In the genomic region with DNA sequence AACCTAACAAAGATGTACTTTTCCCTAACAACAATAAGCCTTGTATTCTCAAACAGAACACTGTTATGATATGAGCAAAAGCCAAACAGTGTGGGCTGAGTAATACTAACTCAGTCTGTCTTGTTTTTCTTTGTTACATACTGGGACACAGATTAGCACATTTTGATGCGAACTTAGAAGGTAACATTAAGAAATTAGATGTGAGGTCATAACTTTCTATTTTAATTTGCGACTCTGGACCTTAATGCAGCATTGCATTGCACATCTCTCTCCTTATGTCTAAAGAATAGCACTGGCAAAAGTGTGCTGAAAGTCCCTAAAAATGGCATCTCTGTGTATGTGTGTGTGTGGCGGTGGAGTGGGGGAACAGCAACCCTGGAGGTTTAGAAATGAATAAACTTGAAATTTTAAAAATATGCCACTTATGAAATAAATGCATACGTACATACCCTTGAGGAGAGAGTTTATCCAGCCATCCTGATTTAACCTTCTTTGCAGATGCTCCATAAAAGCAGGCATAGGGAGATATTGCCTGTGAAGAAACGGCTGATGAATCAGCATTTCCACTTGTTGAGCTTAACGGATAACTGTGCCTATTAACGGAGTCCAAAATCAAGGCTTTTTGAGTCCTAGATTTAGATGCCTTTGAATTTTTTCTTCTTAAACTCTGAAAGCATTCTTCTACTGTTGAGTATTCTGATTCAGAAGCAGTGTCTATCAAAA, we compare ENCODE assay signal across 14 cellular contexts. TPM values are rescaled to one million over a fixed set of nuclear protein-coding genes. Genes with fewer than 3 reads are reported as not detected.
DNase-seq lines count a peak whose midpoint lies in the region; ATAC-seq and TF ChIP-seq lines count a peak whose summit lies in the region.
"Had no signal": no experiment of that assay in that cellular context is flagged by ENCODE, and none has a peak within 500 bp of the region (broad histone marks: within the 10 kb centered on the region; RNA-seq: fewer than 3 reads in every experiment).

No MANE protein-coding gene starts in this region.

- H3K9me3 Mint-ChIP-seq in CD8-positive, alpha-beta T cell, result no peaks in the 10 kb centered on the region
- no peaks in the 10 kb centered on the region for H3K9me3 Mint-ChIP-seq in central memory CD8-positive, alpha-beta T cell

- ATAC-seq in CD8-positive, alpha-beta T cell, result no peak
- ATAC-seq in GM19023 (IDR thresholded peaks at IDR 0.05; ENCODE audit: unreplicated experiment) (peak; percentile 53), HG03095 (IDR thresholded peaks at IDR 0.05; ENCODE audit: unreplicated experiment) (peak; percentile 44), GM21367 (IDR thresholded peaks at IDR 0.05; ENCODE audit: unreplicated experiment) (no peak), GM21526 (IDR thresholded peaks at IDR 0.05; ENCODE audit: low FRiP score, unreplicated experiment) (no peak)
- ATAC-seq in central memory CD8-positive, alpha-beta T cell (replicated peaks; ENCODE audit: extremely low read depth, poor library complexity, severe bottlenecking), result no peak
- ATAC-seq: PC-3, right cardiac atrium, upper lobe of right lung had no signal

- CTCF ChIA-PET in CD8-positive, alpha-beta T cell (lab: Charles Lee), result no interaction called here

- POLR2A ChIA-PET in CD8-positive, alpha-beta T cell (lab: Charles Lee), result no interaction called here

- no peak for DNase-seq in CD8-positive, alpha-beta T cell
- DNase-seq in central memory CD8-positive, alpha-beta T cell (ENCODE audit: low spot score in 2 of 2), result no peak
- DNase-seq in HCEC 1CT (no peak), H4 (ENCODE audit: low spot score) (no peak)
- DNase-seq: PC-3, right cardiac atrium, T1000, upper lobe of right lung had no signal

- H3K9me3 ChIP-seq in CD8-positive, alpha-beta T cell (ENCODE audit: low read length), result no peaks in the 10 kb centered on the region
- H3K9me3 ChIP-seq: BLaER1, upper lobe of right lung had no signal

- H3K36me3 Mint-ChIP-seq in CD8-positive, alpha-beta T cell, result peaks cover 68% of the 10 kb centered on the region
- peaks cover 44% of the 10 kb centered on the region for H3K36me3 Mint-ChIP-seq in central memory CD8-positive, alpha-beta T cell (ENCODE audit: insufficient read depth)

- peaks cover 17% of the 10 kb centered on the region for H3K4me1 ChIP-seq in CD8-positive, alpha-beta T cell (ENCODE audit: insufficient read depth, low read length)
- H3K4me1 ChIP-seq: upper lobe of right lung had no signal

- intact Hi-C loops in CD8-positive, alpha-beta T cell (cut with DNase I, micrococcal nuclease), result loop anchor here (2.0 to 5.0 kb wide), 3 partner anchors 32 to 77 kb away; a partner anchor contains a TSS

- no peak overlapping the region for H3K27ac ChIP-seq in CD8-positive, alpha-beta T cell (ENCODE audit: low read depth, low read length)
- H3K27ac ChIP-seq: BLaER1, upper lobe of right lung had no signal

- H3K27ac Mint-ChIP-seq in CD8-positive, alpha-beta T cell, result peak overlapping the region; percentile 78
- H3K27ac Mint-ChIP-seq in central memory CD8-positive, alpha-beta T cell (ENCODE audit: low read depth), result peak overlapping the region; percentile 88

- H3K27me3 Mint-ChIP-seq in CD8-positive, alpha-beta T cell (ENCODE audit: low read depth), result no peaks in the 10 kb centered on the region
- H3K27me3 Mint-ChIP-seq in central memory CD8-positive, alpha-beta T cell, result no peaks in the 10 kb centered on the region

- no peak overlapping the region for H3K4me3 ChIP-seq in CD8-positive, alpha-beta T cell (ENCODE audit: low read depth, low read length)
- H3K4me3 ChIP-seq: BLaER1, upper lobe of right lung had no signal

- H3K36me3 ChIP-seq in CD8-positive, alpha-beta T cell (ENCODE audit: insufficient read depth, low read length), result peaks cover 5% of the 10 kb centered on the region

- TF ChIP-seq CTCF in CD8-positive, alpha-beta T cell (IDR thresholded peaks at IDR 0.05), result no peak

- H3K27me3 ChIP-seq in CD8-positive, alpha-beta T cell (ENCODE audit: insufficient read depth, low read length), result no peaks in the 10 kb centered on the region
- H3K27me3 ChIP-seq: BLaER1, upper lobe of right lung had no signal

- peak overlapping the region; percentile 15 for H3K4me3 Mint-ChIP-seq in CD8-positive, alpha-beta T cell
- H3K4me3 Mint-ChIP-seq in central memory CD8-positive, alpha-beta T cell, result peak overlapping the region; percentile 29

- peaks cover 71% of the 10 kb centered on the region for H3K4me1 Mint-ChIP-seq in CD8-positive, alpha-beta T cell (ENCODE audit: low read depth)
- H3K4me1 Mint-ChIP-seq in central memory CD8-positive, alpha-beta T cell, result peaks cover 67% of the 10 kb centered on the region

RNA-seq across cellular contexts. Expression of a gene that starts 34.2 kb away (rescaled TPM):
- 10 to 100 TPM; 91.0 to 95.8 TPM for total RNA-seq in CD8-positive, alpha-beta T cell
- total RNA-seq in H4 (2014; rRNA removed; shearing (Covaris generic)), result 7.3 and 18.8 TPM in 2 replicates
- total RNA-seq: LHCN-M2 had no signal

Comparison
In these comparisons a context has a peak if more than half of its experiments do, and no peak if none do; other contexts are left out.
1. ATAC-seq: peak in GM19023 (single experiment) and HG03095 (single experiment); none in CD8-positive, alpha-beta T cell (single experiment), central memory CD8-positive, alpha-beta T cell (single experiment), GM21367 (single experiment) and GM21526 (single experiment).